Comparison of ENCODE assay signal across 2 cellular contexts in the genomic region with DNA sequence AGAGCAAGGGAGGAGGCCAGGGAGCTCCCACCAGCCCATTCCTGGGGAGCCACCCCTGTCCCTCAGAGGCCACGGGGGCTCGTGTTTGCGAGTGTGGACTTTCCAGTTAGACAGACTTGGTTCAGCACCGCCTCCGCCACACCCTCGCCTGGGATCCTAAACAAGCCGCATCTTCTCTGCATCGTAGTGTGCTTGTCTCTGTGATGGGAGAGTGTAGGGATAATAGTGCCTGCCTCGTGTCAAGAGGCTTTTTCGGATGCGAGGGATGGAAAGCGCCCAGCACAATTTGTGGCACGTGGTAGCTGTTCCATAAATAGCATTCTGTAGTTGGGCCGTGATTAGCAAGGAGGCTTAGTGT.
TF ChIP-seq lines count a peak whose summit lies in the region.

No MANE protein-coding gene starts in this region.

TF ChIP-seq in IMR-90, 13 proteins besides CTCF, POLR2A, EP300 and RAD21:
- TF ChIP-seq FOS (IDR thresholded peaks at IDR 0.05; ENCODE audit: low read depth, low read length) (no peak), RCOR1 (IDR thresholded peaks at IDR 0.05; ENCODE audit: insufficient replicate concordance, low read length) (no peak), MXI1 (IDR thresholded peaks at IDR 0.05; ENCODE audit: borderline replicate concordance, low read depth, low read length) (no peak), RFX5 (IDR thresholded peaks at IDR 0.05; ENCODE audit: low read depth, low read length) (no peak), ELK1 (IDR thresholded peaks at IDR 0.05; ENCODE audit: borderline replicate concordance, low read depth, low read length) (no peak), SMC3 (IDR thresholded peaks at IDR 0.05; ENCODE audit: low read depth, low read length) (no peak), BHLHE40 (IDR thresholded peaks at IDR 0.05; ENCODE audit: low read depth, low read length) (no peak), CHD1 (IDR thresholded peaks at IDR 0.05; ENCODE audit: low read depth, low read length) (no peak), MAFK (IDR thresholded peaks at IDR 0.05; ENCODE audit: low read depth, low read length) (no peak), NFE2L2 (IDR thresholded peaks at IDR 0.05; ENCODE audit: low read depth, low read length) (no peak), CEBPB (IDR thresholded peaks at IDR 0.05; ENCODE audit: low read depth, low read length) (no peak), MAZ (IDR thresholded peaks at IDR 0.05; ENCODE audit: borderline replicate concordance, low read depth, low read length) (no peak)
- TF ChIP-seq, protein P1, sequence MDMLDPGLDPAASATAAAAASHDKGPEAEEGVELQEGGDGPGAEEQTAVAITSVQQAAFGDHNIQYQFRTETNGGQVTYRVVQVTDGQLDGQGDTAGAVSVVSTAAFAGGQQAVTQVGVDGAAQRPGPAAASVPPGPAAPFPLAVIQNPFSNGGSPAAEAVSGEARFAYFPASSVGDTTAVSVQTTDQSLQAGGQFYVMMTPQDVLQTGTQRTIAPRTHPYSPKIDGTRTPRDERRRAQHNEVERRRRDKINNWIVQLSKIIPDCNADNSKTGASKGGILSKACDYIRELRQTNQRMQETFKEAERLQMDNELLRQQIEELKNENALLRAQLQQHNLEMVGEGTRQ (IDR thresholded peaks at IDR 0.05; ENCODE audit: low read depth, low read length): no peak
TF ChIP-seq in IMR-90: peak in this region for 0.

TF ChIP-seq in HepG2, 621 proteins besides CTCF, POLR2A, EP300 and RAD21:
- TF ChIP-seq CBX5 (CRISPR knock-in tag; IDR thresholded peaks at IDR 0.05; ENCODE audit: borderline replicate concordance): 0 out of 2 replicates have a peak, but pooled peaks have one; percentile 18
- TF ChIP-seq ZNF746 (CRISPR knock-in tag; IDR thresholded peaks at IDR 0.05): no peak
- no peak for TF ChIP-seq ZNF33A (CRISPR knock-in tag; IDR thresholded peaks at IDR 0.05; ENCODE audit: borderline replicate concordance)
- TF ChIP-seq ZNF329 (CRISPR knock-in tag; IDR thresholded peaks at IDR 0.05; ENCODE audit: low read depth): no peak
- TF ChIP-seq, protein P2, sequence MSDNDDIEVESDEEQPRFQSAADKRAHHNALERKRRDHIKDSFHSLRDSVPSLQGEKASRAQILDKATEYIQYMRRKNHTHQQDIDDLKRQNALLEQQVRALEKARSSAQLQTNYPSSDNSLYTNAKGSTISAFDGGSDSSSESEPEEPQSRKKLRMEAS (IDR thresholded peaks at IDR 0.05): peak; percentile 41
- TF ChIP-seq HNF4G (IDR thresholded peaks at IDR 0.05; ENCODE audit: borderline replicate concordance, low read depth, low read length): no peak
- no peak for TF ChIP-seq HNF4G (CRISPR knock-in tag; IDR thresholded peaks at IDR 0.05; ENCODE audit: borderline replicate concordance, low read depth)
- TF ChIP-seq ZNF263 (CRISPR knock-in tag; IDR thresholded peaks at IDR 0.05): no peak
- TF ChIP-seq DPF2 (CRISPR knock-in tag; IDR thresholded peaks at IDR 0.05; ENCODE audit: borderline replicate concordance, low read depth): no peak
- TF ChIP-seq CC2D1A (CRISPR knock-in tag; IDR thresholded peaks at IDR 0.05): no peak
- TF ChIP-seq MTA1 (CRISPR knock-in tag; IDR thresholded peaks at IDR 0.05; ENCODE audit: borderline replicate concordance): peak; percentile 12; the same call in 1 of the 2 replicates
- no peak for TF ChIP-seq ZEB1 (IDR thresholded peaks at IDR 0.05; ENCODE audit: insufficient replicate concordance, low read depth)
- TF ChIP-seq, protein P3, sequence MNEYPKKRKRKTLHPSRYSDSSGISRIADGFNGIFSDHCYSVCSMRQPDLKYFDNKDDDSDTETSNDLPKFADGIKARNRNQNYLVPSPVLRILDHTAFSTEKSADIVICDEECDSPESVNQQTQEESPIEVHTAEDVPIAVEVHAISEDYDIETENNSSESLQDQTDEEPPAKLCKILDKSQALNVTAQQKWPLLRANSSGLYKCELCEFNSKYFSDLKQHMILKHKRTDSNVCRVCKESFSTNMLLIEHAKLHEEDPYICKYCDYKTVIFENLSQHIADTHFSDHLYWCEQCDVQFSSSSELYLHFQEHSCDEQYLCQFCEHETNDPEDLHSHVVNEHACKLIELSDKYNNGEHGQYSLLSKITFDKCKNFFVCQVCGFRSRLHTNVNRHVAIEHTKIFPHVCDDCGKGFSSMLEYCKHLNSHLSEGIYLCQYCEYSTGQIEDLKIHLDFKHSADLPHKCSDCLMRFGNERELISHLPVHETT (CRISPR knock-in tag; conservative IDR thresholded peaks at IDR 0.05): 0 out of 2 replicates have a peak, but pooled peaks have one; percentile 28
- TF ChIP-seq ZBTB4 (CRISPR knock-in tag; IDR thresholded peaks at IDR 0.05; ENCODE audit: borderline replicate concordance): 0 out of 2 replicates have a peak, but pooled peaks have one; percentile 23
- TF ChIP-seq MEIS1 (CRISPR knock-in tag; IDR thresholded peaks at IDR 0.05; ENCODE audit: borderline replicate concordance): 0 out of 2 replicates have a peak, but pooled peaks have one; percentile 15
- no peak for TF ChIP-seq ZBTB7B (CRISPR knock-in tag; IDR thresholded peaks at IDR 0.05)
- TF ChIP-seq, protein P4, sequence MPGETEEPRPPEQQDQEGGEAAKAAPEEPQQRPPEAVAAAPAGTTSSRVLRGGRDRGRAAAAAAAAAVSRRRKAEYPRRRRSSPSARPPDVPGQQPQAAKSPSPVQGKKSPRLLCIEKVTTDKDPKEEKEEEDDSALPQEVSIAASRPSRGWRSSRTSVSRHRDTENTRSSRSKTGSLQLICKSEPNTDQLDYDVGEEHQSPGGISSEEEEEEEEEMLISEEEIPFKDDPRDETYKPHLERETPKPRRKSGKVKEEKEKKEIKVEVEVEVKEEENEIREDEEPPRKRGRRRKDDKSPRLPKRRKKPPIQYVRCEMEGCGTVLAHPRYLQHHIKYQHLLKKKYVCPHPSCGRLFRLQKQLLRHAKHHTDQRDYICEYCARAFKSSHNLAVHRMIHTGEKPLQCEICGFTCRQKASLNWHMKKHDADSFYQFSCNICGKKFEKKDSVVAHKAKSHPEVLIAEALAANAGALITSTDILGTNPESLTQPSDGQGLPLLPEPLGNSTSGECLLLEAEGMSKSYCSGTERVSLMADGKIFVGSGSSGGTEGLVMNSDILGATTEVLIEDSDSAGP (CRISPR knock-in tag; IDR thresholded peaks at IDR 0.05; ENCODE audit: borderline replicate concordance): peak; percentile 17; the same call in 1 of the 2 replicates
- TF ChIP-seq ZNF792 (CRISPR knock-in tag; IDR thresholded peaks at IDR 0.05): 0 out of 2 replicates have a peak, but pooled peaks have one; percentile 25
- TF ChIP-seq HOXD1 (CRISPR knock-in tag; IDR thresholded peaks at IDR 0.05): no peak
- peak; percentile 25; the same call in 1 of the 2 replicates for TF ChIP-seq ZNF788 (CRISPR knock-in tag; IDR thresholded peaks at IDR 0.05; ENCODE audit: borderline replicate concordance)
- no peak for TF ChIP-seq MAFG (CRISPR knock-in tag; IDR thresholded peaks at IDR 0.05)
- 0 out of 2 replicates have a peak, but pooled peaks have one; percentile 4 for TF ChIP-seq FOSL2 (CRISPR knock-in tag; IDR thresholded peaks at IDR 0.05)
- no peak for TF ChIP-seq SP5 (CRISPR knock-in tag; IDR thresholded peaks at IDR 0.05; ENCODE audit: borderline replicate concordance, low read depth)
- TF ChIP-seq THAP7 (CRISPR knock-in tag; IDR thresholded peaks at IDR 0.05): 0 out of 2 replicates have a peak, but pooled peaks have one; percentile 53
- no peak; the same call in none of the 2 replicates for TF ChIP-seq KDM2A (CRISPR knock-in tag; IDR thresholded peaks at IDR 0.05; ENCODE audit: borderline replicate concordance, low read depth)
- TF ChIP-seq ARNTL (CRISPR knock-in tag; IDR thresholded peaks at IDR 0.05): 0 out of 2 replicates have a peak, but pooled peaks have one; percentile 50
- TF ChIP-seq FOXA3 (CRISPR knock-in tag; IDR thresholded peaks at IDR 0.05): peak; percentile 7; the same call in 1 of the 2 replicates
- TF ChIP-seq ZC3H13 (CRISPR knock-in tag; IDR thresholded peaks at IDR 0.05): 0 out of 2 replicates have a peak, but pooled peaks have one; percentile 48
- no peak for TF ChIP-seq ZNF24 (IDR thresholded peaks at IDR 0.05)
- TF ChIP-seq MAFF (IDR thresholded peaks at IDR 0.05; ENCODE audit: low read depth, low read length): no peak
TF ChIP-seq in HepG2: peak in this region for 14.
